In the genomic region with DNA sequence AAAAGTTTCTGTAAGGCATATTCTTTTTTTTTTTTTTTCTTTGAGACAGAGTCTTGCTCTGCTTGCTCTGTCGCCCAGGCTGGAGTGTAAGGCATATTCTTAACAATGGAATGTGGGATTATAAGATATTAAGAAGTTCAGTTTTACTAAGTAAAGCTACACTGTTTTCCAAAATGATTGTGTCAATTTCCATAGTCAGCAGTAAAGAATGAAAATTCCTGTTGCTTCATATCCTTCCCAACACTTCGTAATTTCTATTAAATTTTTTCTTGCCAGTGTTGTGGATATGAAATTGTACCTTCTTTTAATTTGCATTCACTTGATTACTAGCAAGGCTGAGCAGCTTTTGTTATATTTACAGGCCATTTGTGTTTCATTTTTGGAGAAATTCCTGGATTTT, we compare ENCODE assay signal across 9 cellular contexts. TPM values are rescaled to one million over a fixed set of nuclear protein-coding genes. Genes with fewer than 3 reads are reported as not detected.
"Had no signal": no experiment of that assay in that cellular context is flagged by ENCODE, and none has a peak within 500 bp of the region (broad histone marks: within the 10 kb centered on the region; RNA-seq: fewer than 3 reads in every experiment).

No MANE protein-coding gene starts in this region.

- H3K27ac Mint-ChIP-seq: IgD-negative memory B cell had no signal

- H3K4me3 Mint-ChIP-seq: IgD-negative memory B cell had no signal

- H3K36me3 Mint-ChIP-seq: IgD-negative memory B cell had no signal

- H3K27ac ChIP-seq: HL-60 had no signal

- DNase-seq: IMR-90, KBM-7, KG1 had no signal

- H3K4me3 ChIP-seq: K562 had no signal

- H3K27me3 Mint-ChIP-seq: IgD-negative memory B cell had no signal

- H3K4me1 Mint-ChIP-seq: IgD-negative memory B cell had no signal

- FAIRE-seq: HTR-8/SVneo, K562 had no signal

- ATAC-seq: K562 had no signal

RNA-seq across cellular contexts. Expression of a gene that starts 24.4 kb away (rescaled TPM):
- total RNA-seq: HT-29, HT1080, IMR-90, K562 had no signal
- polyA plus RNA-seq: IMR-90, K562 had no signal
